16 cellular contexts compared by ENCODE assay signal in genomic region chr7:100580466-100581283, GRCh38. TPM values are rescaled to one million over a fixed set of nuclear protein-coding genes. Genes with fewer than 3 reads are reported as not detected.
DNase-seq lines count a peak whose midpoint lies in the region; ATAC-seq, FAIRE-seq and TF ChIP-seq lines count a peak whose summit lies in the region.
"Had no signal": no experiment of that assay in that cellular context is flagged by ENCODE, and none has a peak within 500 bp of the region (broad histone marks: within the 10 kb centered on the region; RNA-seq: fewer than 3 reads in every experiment).

No MANE protein-coding gene starts in this region.

- peak overlapping the region in 2 of 11 experiments; percentile 22 to 96; a peak in 2 of 22 replicates for H3K27ac ChIP-seq in BLaER1 treated with 17β-estradiol and CSF1 and Interleukin-3, amounts not matched to agents 10 nM and 100 nM
- H3K27ac ChIP-seq in HEK293 (ENCODE audit: extremely low read depth, low read depth, low read length), result no peak overlapping the region

- H3K9me3 ChIP-seq in BLaER1 treated with 17β-estradiol and CSF1 and Interleukin-3, amounts not matched to agents 10 nM and 100 nM (replicated peaks in 1 of 11), result no peaks in the 10 kb centered on the region
- no peaks in the 10 kb centered on the region for H3K9me3 ChIP-seq in HEK293 (ENCODE audit: control insufficient read depth, insufficient read depth, low read depth, low read length)
- no peaks in the 10 kb centered on the region for H3K9me3 ChIP-seq in mucosa of descending colon
- H3K9me3 ChIP-seq: MG63 had no signal

- no peak for ATAC-seq in mucosa of descending colon
- no peak for ATAC-seq in GM18505 (IDR thresholded peaks at IDR 0.05; ENCODE audit: unreplicated experiment)
- ATAC-seq in natural killer cell, result no peak

- CTCF ChIA-PET in HEK293 (lab: Yijun Ruan, JAX), result interaction anchor here (0.7 kb wide), 1 partner anchor 53 kb away, joined by 3 read pairs; no protein-coding TSS in a partner anchor

- no peak for TF ChIP-seq CTCF in HEK293 (tag by site-specific recombination; IDR thresholded peaks at IDR 0.05)
- TF ChIP-seq CTCF in bronchial epithelial cell (IDR thresholded peaks at IDR 0.05; ENCODE audit: insufficient read depth, low read length, severe bottlenecking), result no peak
- no peak for TF ChIP-seq CTCF in mucosa of descending colon (IDR thresholded peaks at IDR 0.05)
- TF ChIP-seq CTCF in natural killer cell (IDR thresholded peaks at IDR 0.05), result no peak

- POLR2A ChIA-PET in HEK293 (lab: Yijun Ruan, JAX), result interaction anchor here (0.8 kb wide), 1 partner anchor 8 kb away, joined by 3 read pairs; no protein-coding TSS in a partner anchor

- H3K9ac ChIP-seq in BLaER1 treated with 17β-estradiol and CSF1 and Interleukin-3, amounts not matched to agents 10 nM and 100 nM, result peak overlapping the region in 8 of 11 experiments; percentile 17 to 98 (median 96); a peak in 12 of 22 replicates

- H3K4me3 Mint-ChIP-seq in natural killer cell, result no peak overlapping the region
- H3K4me3 Mint-ChIP-seq: H9 had no signal

- peaks cover 48 to 92% (median 79%) of the 10 kb centered on the region in 11 experiments for H4K20me1 ChIP-seq in BLaER1 treated with 17β-estradiol and CSF1 and Interleukin-3, amounts not matched to agents 10 nM and 100 nM

- H3K27me3 ChIP-seq in BLaER1 treated with 17β-estradiol and CSF1 and Interleukin-3, amounts not matched to agents 10 nM and 100 nM, result no peaks in the 10 kb centered on the region
- no peaks in the 10 kb centered on the region for H3K27me3 ChIP-seq in bronchial epithelial cell (ENCODE audit: control insufficient read depth, insufficient read depth, low read length)
- H3K27me3 ChIP-seq: MG63 had no signal

- no peak for TF ChIP-seq POLR2A in GM18505 (IDR thresholded peaks at IDR 0.05; ENCODE audit: borderline replicate concordance, extremely low read depth, insufficient read depth, insufficient read length)

- H3K4me3 ChIP-seq in BLaER1 treated with 17β-estradiol and CSF1 and Interleukin-3, amounts not matched to agents 10 nM and 100 nM, result no peak overlapping the region
- no peak overlapping the region for H3K4me3 ChIP-seq in HEK293 (ENCODE audit: low read depth, low read length)
- no peak overlapping the region for H3K4me3 ChIP-seq in bronchial epithelial cell (ENCODE audit: low read depth, low read length)
- H3K4me3 ChIP-seq in mucosa of descending colon, result no peak overlapping the region
- H3K4me3 ChIP-seq: MG63 had no signal

- peak; percentile 96 for FAIRE-seq in bronchial epithelial cell (lab: Jason Lieb, UNC)

- H3K4me1 ChIP-seq in BLaER1 treated with 17β-estradiol and CSF1 and Interleukin-3, amounts not matched to agents 10 nM and 100 nM, result peaks cover 25 to 38% (median 34%) of the 10 kb centered on the region in 10 experiments
- H3K4me1 ChIP-seq in HEK293 (ENCODE audit: control insufficient read depth, insufficient read depth, low read length) (peaks cover 12% of the 10 kb centered on the region), mucosa of descending colon (ENCODE audit: low read depth) (peaks cover 29% of the 10 kb centered on the region)

- peaks cover 19 to 25% of the 10 kb centered on the region in 2 donors for H3K4me1 Mint-ChIP-seq in natural killer cell

- H3K4me2 ChIP-seq in BLaER1 treated with 17β-estradiol and CSF1 and Interleukin-3, amounts not matched to agents 10 nM and 100 nM, result peak overlapping the region in 3 of 11 experiments; percentile 94 to 100 (median 99); a peak in 4 of 22 replicates

- no peaks in the 10 kb centered on the region for H3K36me3 Mint-ChIP-seq in natural killer cell

- in situ Hi-C loops in KBM-7 (cut with MboI; ENCODE audit: low pct_unique_long_range_greater_than_20kb, low sequenced_read_pairs), result no loop called here

- no peaks in the 10 kb centered on the region for H3K27me3 Mint-ChIP-seq in natural killer cell (ENCODE audit: low read depth in 2 of 2)

- no peak overlapping the region for H3K27ac Mint-ChIP-seq in natural killer cell
- H3K27ac Mint-ChIP-seq: H9 had no signal

- DNase-seq in bronchial epithelial cell (ENCODE audit: low read depth), result no peak
- DNase-seq in mucosa of descending colon, result peak in 2 of 3 donors; percentile 19 to 49
- no peak for DNase-seq in KBM-7
- DNase-seq in natural killer cell, result no peak
- DNase-seq in NCI-H82 (lab: John Stamatoyannopoulos, UW), result no peak
- DNase-seq: ACHN, DMS 273 treated with DMSO at 0.1 percent for 48 hours, H9, KG1, MG63, NCI-H1092 treated with DMSO at 0.1 percent for 48 hours, NCI-H1694, NCI-H446 had no signal

- intact Hi-C loops in mucosa of descending colon (cut with DNase I, micrococcal nuclease), result no loop called here
- intact Hi-C loops in natural killer cell (cut with micrococcal nuclease), result no loop called here

- H3K9me3 Mint-ChIP-seq in natural killer cell, result no peaks in the 10 kb centered on the region
- H3K9me3 Mint-ChIP-seq: H9 had no signal

- peaks cover 68 to 74% (median 71%) of the 10 kb centered on the region in 11 experiments for H3K36me3 ChIP-seq in BLaER1 treated with 17β-estradiol and CSF1 and Interleukin-3, amounts not matched to agents 10 nM and 100 nM
- H3K36me3 ChIP-seq in HEK293 (ENCODE audit: control insufficient read depth in 2 of 2, insufficient read depth in 1 of 2, low read length in 2 of 2) (peaks cover 6 to 53% of the 10 kb centered on the region in 2 experiments; a peak in 2 of 3 replicates), bronchial epithelial cell (ENCODE audit: control insufficient read depth, insufficient read depth, low read length) (peaks cover 45% of the 10 kb centered on the region), mucosa of descending colon (ENCODE audit: low read depth) (peaks cover 4% of the 10 kb centered on the region)
- H3K36me3 ChIP-seq: MG63 had no signal

TF ChIP-seq in HEK293, 187 proteins besides CTCF, POLR2A, EP300 and RAD21 (continues in another document):
- 0 out of 2 replicates have a peak, but pooled peaks have one; percentile 50 for TF ChIP-seq ZNF2 (tag by site-specific recombination; IDR thresholded peaks at IDR 0.05)
- no peak for TF ChIP-seq ZNF433 (tag by site-specific recombination; IDR thresholded peaks at IDR 0.05; ENCODE audit: low read depth)
- TF ChIP-seq ZEB2 (tag by site-specific recombination; IDR thresholded peaks at IDR 0.05), result no peak
- 0 out of 2 replicates have a peak, but pooled peaks have one; percentile 90 for TF ChIP-seq ZNF571 (tag by site-specific recombination; IDR thresholded peaks at IDR 0.05)
- TF ChIP-seq ZNF114 (tag by site-specific recombination; IDR thresholded peaks at IDR 0.05), result no peak; the same call in 1 of the 2 replicates
- peak; percentile 83 for TF ChIP-seq ZNF670 (tag by site-specific recombination; IDR thresholded peaks at IDR 0.05; ENCODE audit: low read depth)
- TF ChIP-seq ZNF785 (tag by site-specific recombination; IDR thresholded peaks at IDR 0.05), result peak; percentile 27; the same call in 1 of the 2 replicates
- TF ChIP-seq ZNF148 (tag by site-specific recombination; IDR thresholded peaks at IDR 0.05; ENCODE audit: borderline replicate concordance), result peak; percentile 45; the same call in 1 of the 2 replicates
- TF ChIP-seq KLF10 (tag by site-specific recombination; IDR thresholded peaks at IDR 0.05), result no peak
- peak; percentile 92 for TF ChIP-seq ZSCAN4 (tag by site-specific recombination; IDR thresholded peaks at IDR 0.05)
- no peak for TF ChIP-seq ZNF837 (tag by site-specific recombination; IDR thresholded peaks at IDR 0.05)
- peak; percentile 54; the same call in 1 of the 2 replicates for TF ChIP-seq ZNF239 (tag by site-specific recombination; IDR thresholded peaks at IDR 0.05)
- TF ChIP-seq ZNF248 (tag by site-specific recombination; IDR thresholded peaks at IDR 0.05), result peak; percentile 64; the same call in 1 of the 2 replicates

RNA-seq across cellular contexts. Expression of gene LRCH4, which starts 5.3 kb away (rescaled TPM):
- total RNA-seq in bronchial epithelial cell (3.9 and 8.2 TPM in 2 replicates), mucosa of descending colon (10 to 100 TPM; 57.2 to 71.0 (median 63.9) TPM), natural killer cell (100 to 1,000 TPM; 282 to 296 (median 289) TPM)

RNA-seq across cellular contexts. Expression of gene FBXO24, which starts 5.5 kb away (rescaled TPM):
- total RNA-seq in bronchial epithelial cell, result 0.38 and 0.53 TPM in 2 replicates
- 1 to 10 TPM in 1 of 3 donors, under 1 TPM in 2; 0.48 to 1.1 (median 0.66) TPM for total RNA-seq in mucosa of descending colon
- under 1 TPM; 0.45 to 0.94 (median 0.88) TPM for total RNA-seq in natural killer cell

RNA-seq across cellular contexts. Expression of gene SAP25, which starts 7.0 kb away (rescaled TPM):
- total RNA-seq in bronchial epithelial cell, result not detected in 2 replicates
- total RNA-seq in mucosa of descending colon, result 1 to 10 TPM; 2.8 to 4.3 (median 3.5) TPM
- total RNA-seq in natural killer cell, result 10 to 100 TPM; 25.9 to 46.4 (median 32.5) TPM

RNA-seq across cellular contexts. Expression of gene PCOLCE, which starts 21.5 kb away (rescaled TPM):
- total RNA-seq in bronchial epithelial cell, result 0.38 and 0.53 TPM in 2 replicates
- 10 to 100 TPM in 2 of 3 donors, 1 to 10 TPM in 1; 6.1 to 47.9 (median 18.9) TPM for total RNA-seq in mucosa of descending colon
- 10 to 100 TPM; 18.4 to 24.8 (median 21.7) TPM for total RNA-seq in natural killer cell

RNA-seq across cellular contexts. Expression of gene MOSPD3, which starts 31.7 kb away (rescaled TPM):
- 1.8 and 1.9 TPM in 2 replicates for total RNA-seq in bronchial epithelial cell
- total RNA-seq in mucosa of descending colon, result 10 to 100 TPM; 11.9 to 17.2 (median 14.4) TPM
- total RNA-seq in natural killer cell, result 10 to 100 TPM; 14.5 to 15.9 (median 15.5) TPM

Comparison
In these comparisons a context has a peak if more than half of its experiments do, and no peak if none do; other contexts are left out.
1. DNase-seq: peak in mucosa of descending colon (2 of 3); none in bronchial epithelial cell (single experiment), KBM-7 (single experiment), natural killer cell (single experiment) and NCI-H82 (single experiment).
2. RNA of gene SAP25, which starts 7.0 kb away (total RNA-seq): 25.9 to 46.4 TPM in natural killer cell; 2.8 to 4.3 TPM in mucosa of descending colon and not detected in bronchial epithelial cell; every median in the first group is over 4 times any median in the second.